In the genomic region with DNA sequence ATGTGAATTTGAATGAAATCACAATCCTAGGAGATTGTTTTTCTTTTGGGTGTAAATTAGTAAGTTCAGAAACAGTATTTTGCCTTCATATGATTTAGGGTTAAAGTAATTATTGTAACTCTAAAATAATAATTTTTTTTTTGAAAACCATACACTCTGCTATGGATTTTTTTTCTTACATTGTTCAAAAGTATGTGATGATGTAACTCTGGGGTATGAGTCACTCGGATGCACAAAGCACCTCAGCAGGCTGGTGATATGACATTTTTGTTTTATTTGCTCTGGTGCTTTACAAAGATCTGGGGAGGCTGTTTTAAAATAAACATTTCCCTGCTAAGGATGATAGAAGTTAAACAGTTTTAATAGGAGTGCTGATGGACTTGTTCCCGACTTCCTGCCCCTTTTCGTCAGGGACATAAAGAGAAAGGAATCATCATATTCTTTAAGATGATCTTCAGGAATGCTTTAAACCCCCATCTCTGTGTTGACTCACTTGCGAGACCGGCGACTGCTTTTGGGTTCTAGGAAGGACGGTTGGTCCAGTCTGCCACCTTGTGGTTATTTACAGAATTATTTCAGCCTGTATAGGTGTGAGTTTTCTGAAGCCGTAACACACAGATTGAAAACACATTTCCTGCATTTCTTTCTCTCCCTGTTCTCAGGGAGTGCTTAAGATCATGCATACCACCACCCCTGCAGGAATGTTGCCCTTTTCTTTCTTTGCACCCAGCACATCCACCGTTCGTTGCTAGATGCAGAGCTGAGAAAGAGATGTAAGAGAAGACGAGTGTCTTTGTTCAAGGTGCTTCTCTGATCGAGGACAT, we compare ENCODE assay signal across 8 cellular contexts.
A peak's percentile ranks its signal among the peaks of the same experiment; 100 is the strongest.
DNase-seq lines count a peak whose midpoint lies in the region; ATAC-seq, FAIRE-seq and TF ChIP-seq lines count a peak whose summit lies in the region.

No MANE protein-coding gene starts in this region.

- FAIRE-seq in endothelial cell of umbilical vein (lab: Jason Lieb, UNC): peak; percentile 87

- no peaks in the 10 kb centered on the region for H3K36me3 Mint-ChIP-seq in CD8-positive, alpha-beta memory T cell

- no peaks in the 10 kb centered on the region for H3K27me3 ChIP-seq in CD8-positive, alpha-beta memory T cell (ENCODE audit: insufficient read depth, low read length, poor library complexity, severe bottlenecking)
- no peaks in the 10 kb centered on the region for H3K27me3 ChIP-seq in endothelial cell of umbilical vein (ENCODE audit: control insufficient read depth in 2 of 2, insufficient read depth in 2 of 2, low read length in 2 of 2)

- H3K4me1 Mint-ChIP-seq in CD8-positive, alpha-beta memory T cell: peaks cover 20 to 43% (median 41%) of the 10 kb centered on the region in 3 donors

- POLR2A ChIA-PET in CD8-positive, alpha-beta memory T cell (lab: Charles Lee): no interaction called here
- POLR2A ChIA-PET in endothelial cell of umbilical vein (lab: Charles Lee): no interaction called here

- no peaks in the 10 kb centered on the region for H3K9me3 Mint-ChIP-seq in CD8-positive, alpha-beta memory T cell

- dilution Hi-C loops in endothelial cell of umbilical vein (cut with MboI; ENCODE audit: extremely low pct_ligation_motif_present, low sequenced_read_pairs): no loop called here

- H4K20me1 ChIP-seq in endothelial cell of umbilical vein (replicated peaks; ENCODE audit: control insufficient read depth, extremely low read depth, insufficient read depth, low read length): no peaks in the 10 kb centered on the region

- H3K9ac ChIP-seq in endothelial cell of umbilical vein (replicated peaks; ENCODE audit: extremely low read depth, insufficient read depth, low read length): peak overlapping the region; percentile 80

- H3K4me2 ChIP-seq in endothelial cell of umbilical vein (ENCODE audit: insufficient read depth, low read length): peak overlapping the region; percentile 87

- CTCF ChIA-PET in CD8-positive, alpha-beta memory T cell (lab: Charles Lee): interaction anchor here (0.8 to 1.0 kb wide), 2 partner anchors 38 to 438 kb away, joined by 3 read pairs; no protein-coding TSS in a partner anchor
- CTCF ChIA-PET in endothelial cell of umbilical vein (lab: Charles Lee): interaction anchor here (1.5 to 2.9 kb wide), 3 partner anchors 27 to 318 kb away, joined by 3 to 33 read pairs (median 9); no protein-coding TSS in a partner anchor

- intact Hi-C loops in endothelial cell of umbilical vein (cut with micrococcal nuclease): loop anchor here (1.0 to 5.0 kb wide), 11 partner anchors 28 to 503 kb away; a partner anchor contains a TSS

- no peak overlapping the region for H3K27ac ChIP-seq in CD8-positive, alpha-beta memory T cell (ENCODE audit: low read depth, low read length)
- peak overlapping the region; percentile 63 for H3K27ac ChIP-seq in endothelial cell of umbilical vein (ENCODE audit: insufficient read depth, low read depth, low read length)

- peak overlapping the region in 3 of 8 donors; percentile 2 to 37 (median 34) for H3K27ac Mint-ChIP-seq in CD8-positive, alpha-beta memory T cell

- no peaks in the 10 kb centered on the region for H3K9me3 ChIP-seq in CD8-positive, alpha-beta memory T cell (ENCODE audit: low read length)
- H3K9me3 ChIP-seq in endothelial cell of umbilical vein (replicated peaks; ENCODE audit: control insufficient read depth, insufficient read depth, low read length): no peaks in the 10 kb centered on the region

- peak; percentile 49 for ATAC-seq in GM19452 (IDR thresholded peaks at IDR 0.05; ENCODE audit: unreplicated experiment)
- ATAC-seq in HG03565 (IDR thresholded peaks at IDR 0.05; ENCODE audit: unreplicated experiment): peak; percentile 44

- no peak overlapping the region for H2AFZ ChIP-seq in endothelial cell of umbilical vein (ENCODE audit: low read depth, low read length)

- H3K4me3 Mint-ChIP-seq in CD8-positive, alpha-beta memory T cell: no peak overlapping the region

- no peaks in the 10 kb centered on the region for H3K9me1 ChIP-seq in endothelial cell of umbilical vein (replicated peaks; ENCODE audit: control insufficient read depth, extremely low read depth, insufficient read depth, low read length)

- H3K79me2 ChIP-seq in endothelial cell of umbilical vein (ENCODE audit: control insufficient read depth, insufficient read depth, low read length): peaks cover 66% of the 10 kb centered on the region

- TSS peak; percentile 90 for BruUV-seq in endothelial cell of umbilical vein (replicated peaks; lab: Mats Ljungman, UMichigan)

- no peaks in the 10 kb centered on the region for H3K27me3 Mint-ChIP-seq in CD8-positive, alpha-beta memory T cell

- no peaks in the 10 kb centered on the region for H3K36me3 ChIP-seq in CD8-positive, alpha-beta memory T cell (ENCODE audit: insufficient read depth, low read length)
- no peaks in the 10 kb centered on the region for H3K36me3 ChIP-seq in endothelial cell of umbilical vein (ENCODE audit: control insufficient read depth in 2 of 2, extremely low read depth in 1 of 2, insufficient read depth in 2 of 2, low read length in 2 of 2)

- H3K4me1 ChIP-seq in CD8-positive, alpha-beta memory T cell (ENCODE audit: insufficient read depth, low read length): peaks cover 9% of the 10 kb centered on the region
- peaks cover 42% of the 10 kb centered on the region for H3K4me1 ChIP-seq in endothelial cell of umbilical vein (ENCODE audit: control insufficient read depth, extremely low read depth, insufficient read depth, low read length)

- H3K4me3 ChIP-seq in CD8-positive, alpha-beta memory T cell (ENCODE audit: low read length): no peak overlapping the region
- H3K4me3 ChIP-seq in endothelial cell of umbilical vein (replicated peaks in 1 of 3; ENCODE audit: insufficient read depth in 1 of 3, low read depth in 1 of 3, low read length in 3 of 3): peak overlapping the region in 1 of 3 experiments; percentile 72

- peak; percentile 60 to 62 for TF ChIP-seq CTCF in endothelial cell of umbilical vein (IDR thresholded peaks at IDR 0.05; ENCODE audit: extremely low read depth in 1 of 2, insufficient read depth in 1 of 2, low read depth in 1 of 2, low read length in 2 of 2)

- peak; percentile 26 to 62 (median 55) for DNase-seq in CD8-positive, alpha-beta memory T cell
- peak; percentile 84 for DNase-seq in NCI-H82 (lab: John Stamatoyannopoulos, UW)
- DNase-seq in activated CD8-positive, alpha-beta memory T cell treated with anti-CD3 and anti-CD28 coated beads for 1 hour (ENCODE audit: extremely low read depth in 1 of 2, low read depth in 1 of 2): peak; percentile 7 to 25
- peak; percentile 93 for DNase-seq in endothelial cell of umbilical vein (ENCODE audit: low read depth, low spot score)
- DNase-seq in mucosa of gallbladder (ENCODE audit: low spot score): peak; percentile 64
- peak; percentile 56 for DNase-seq in stimulated activated CD8-positive, alpha-beta memory T cell treated with anti-CD3 and anti-CD28 coated beads, Interleukin-4, amount 100 ng/mL, for 48 hours

- peak; percentile 27 for TF ChIP-seq POLR2A in endothelial cell of umbilical vein (IDR thresholded peaks at IDR 0.05; ENCODE audit: low read depth, low read length)

TF ChIP-seq in endothelial cell of umbilical vein, 7 proteins besides CTCF, POLR2A, EP300 and RAD21:
- TF ChIP-seq JUN (IDR thresholded peaks at IDR 0.05; ENCODE audit: borderline replicate concordance, insufficient read depth, insufficient read length, low read depth) (peak; percentile 84), FOS (IDR thresholded peaks at IDR 0.05; ENCODE audit: borderline replicate concordance, insufficient read depth, low read length) (peak; percentile 64)
- TF ChIP-seq, protein P1, sequence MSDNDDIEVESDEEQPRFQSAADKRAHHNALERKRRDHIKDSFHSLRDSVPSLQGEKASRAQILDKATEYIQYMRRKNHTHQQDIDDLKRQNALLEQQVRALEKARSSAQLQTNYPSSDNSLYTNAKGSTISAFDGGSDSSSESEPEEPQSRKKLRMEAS (IDR thresholded peaks at IDR 0.05; ENCODE audit: insufficient read depth, insufficient read length): no peak

Comparison
In these comparisons a context has a peak if more than half of its experiments do, and no peak if none do; other contexts are left out.
1. DNase-seq: peak in every context shown above with its lines; median percentile 93 in endothelial cell of umbilical vein; 84 in NCI-H82; 64 in mucosa of gallbladder; 56 in stimulated activated CD8-positive, alpha-beta memory T cell treated with anti-CD3 and anti-CD28 coated beads, Interleukin-4, amount 100 ng/mL, for 48 hours; 55 in CD8-positive, alpha-beta memory T cell; 16 in activated CD8-positive, alpha-beta memory T cell treated with anti-CD3 and anti-CD28 coated beads for 1 hour.